In the genomic region with DNA sequence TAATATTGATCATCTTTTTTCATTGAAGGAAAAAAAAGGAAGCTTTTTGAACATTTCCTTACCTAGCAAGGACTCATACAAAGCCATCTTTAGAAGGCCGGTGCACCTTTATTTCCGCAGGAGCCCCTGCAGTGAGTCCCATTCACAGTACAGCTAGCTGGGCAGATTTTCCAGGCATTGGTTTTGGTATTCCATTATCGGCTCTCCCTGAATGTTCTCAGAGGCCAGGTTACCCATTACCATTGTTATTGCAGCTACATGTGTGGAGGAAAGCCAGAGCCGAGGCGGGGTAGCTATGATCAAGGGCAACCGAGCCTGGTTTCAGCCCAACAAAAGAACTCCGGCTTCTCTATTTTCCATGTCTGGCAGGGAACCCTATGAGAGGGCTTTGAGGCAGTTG, we compare ENCODE assay signal across 18 cellular contexts.
"Had no signal": no experiment of that assay in that cellular context is flagged by ENCODE, and none has a peak within 500 bp of the region (broad histone marks: within the 10 kb centered on the region; RNA-seq: fewer than 3 reads in every experiment).

No MANE protein-coding gene starts in this region.

- DNase-seq: activated CD4-positive, alpha-beta T cell treated with anti-CD3 and anti-CD28 coated beads, Interleukin-2, amount 10 ng/mL, durations not matched to agents 24 days and 14 days; activated CD4-positive, CD25-positive, alpha-beta regulatory T cell; activated effector memory CD4-positive, alpha-beta T cell treated with anti-CD3 and anti-CD28 coated beads, Interleukin-2, amount 50 U/mL, for 16 hours; activated T-cell treated with anti-CD3 and anti-CD28 coated beads, Interleukin-2, amount 50 U/mL, for 4 hours; caudate nucleus; cortex of kidney; effector memory CD8-positive, alpha-beta T cell; gastrocnemius medialis; left lung; nephron progenitor cell; right cardiac atrium; stimulated activated naive CD8-positive, alpha-beta T cell treated with anti-CD3 and anti-CD28 coated beads, Interleukin-15, Interleukin-2, amounts not matched to agents 100 U/mL and 50 U/mL, for 24 hours; upper lobe of right lung had no signal

- ATAC-seq: activated T-cell treated with anti-CD3 and anti-CD28 coated beads, Interleukin-2, amount 50 U/mL, for 4 hours; effector memory CD8-positive, alpha-beta T cell; gastrocnemius medialis; heart right ventricle; left lung; right cardiac atrium; stimulated activated naive CD8-positive, alpha-beta T cell treated with anti-CD3 and anti-CD28 coated beads, Interleukin-15, Interleukin-2, amounts not matched to agents 100 U/mL and 50 U/mL, for 24 hours; upper lobe of right lung had no signal

- H3K36me3 Mint-ChIP-seq: activated naive CD4-positive, alpha-beta T cell treated with anti-CD3 and anti-CD28 coated beads, Interleukin-2, amount 50 U/mL, for 24 hours had no signal

- H3K9me3 Mint-ChIP-seq: activated CD4-positive, alpha-beta T cell treated with anti-CD3 and anti-CD28 coated beads, Interleukin-2, amount 10 ng/mL, durations not matched to agents 24 days and 14 days; activated naive CD4-positive, alpha-beta T cell treated with anti-CD3 and anti-CD28 coated beads, Interleukin-2, amount 50 U/mL, for 24 hours; activated T-cell treated with anti-CD3 and anti-CD28 coated beads, Interleukin-2, amount 50 U/mL, for 4 hours; effector memory CD8-positive, alpha-beta T cell; memory B cell; nephron progenitor cell; T-helper 2 cell treated with Interferon-gamma antibody and Interleukin-4, amounts not matched to agents 5 μg/mL and 100 μg/mL, for 36 hours had no signal

- H3K27me3 Mint-ChIP-seq: activated naive CD4-positive, alpha-beta T cell treated with anti-CD3 and anti-CD28 coated beads, Interleukin-2, amount 50 U/mL, for 24 hours; memory B cell had no signal

- H3K4me1 Mint-ChIP-seq: activated naive CD4-positive, alpha-beta T cell treated with anti-CD3 and anti-CD28 coated beads, Interleukin-2, amount 50 U/mL, for 24 hours; memory B cell had no signal

- H3K27ac Mint-ChIP-seq: activated CD4-positive, alpha-beta T cell treated with anti-CD3 and anti-CD28 coated beads, Interleukin-2, amount 10 ng/mL, durations not matched to agents 24 days and 14 days; activated naive CD4-positive, alpha-beta T cell treated with anti-CD3 and anti-CD28 coated beads, Interleukin-2, amount 50 U/mL, for 24 hours; effector memory CD8-positive, alpha-beta T cell; memory B cell; nephron progenitor cell; progenitor cell of endocrine pancreas; T-helper 2 cell treated with Interferon-gamma antibody and Interleukin-4, amounts not matched to agents 5 μg/mL and 100 μg/mL, for 36 hours had no signal

- H3K4me3 Mint-ChIP-seq: activated CD4-positive, alpha-beta T cell treated with anti-CD3 and anti-CD28 coated beads, Interleukin-2, amount 10 ng/mL, durations not matched to agents 24 days and 14 days; activated naive CD4-positive, alpha-beta T cell treated with anti-CD3 and anti-CD28 coated beads, Interleukin-2, amount 50 U/mL, for 24 hours; activated T-cell treated with anti-CD3 and anti-CD28 coated beads, Interleukin-2, amount 50 U/mL, for 4 hours; effector memory CD8-positive, alpha-beta T cell; memory B cell; nephron progenitor cell; T-helper 2 cell treated with Interferon-gamma antibody and Interleukin-4, amounts not matched to agents 5 μg/mL and 100 μg/mL, for 36 hours had no signal
